11 cellular contexts compared by ENCODE assay signal in genomic region chr4:81314196-81314896, GRCh38.
DNase-seq lines count a peak whose midpoint lies in the region; ATAC-seq and TF ChIP-seq lines count a peak whose summit lies in the region.
"Had no signal": no experiment of that assay in that cellular context is flagged by ENCODE, and none has a peak within 500 bp of the region (broad histone marks: within the 10 kb centered on the region; RNA-seq: fewer than 3 reads in every experiment).

No MANE protein-coding gene starts in this region.

- H3K27ac ChIP-seq in A673 (ENCODE audit: low read depth, low read length, poor library complexity, severe bottlenecking) (no peak overlapping the region), Peyer's patch (peak overlapping the region in 3 of 4 donors; percentile 67 to 94 (median 87)), left ventricle myocardium inferior (replicated peaks) (no peak overlapping the region)

- H3K27me3 ChIP-seq in A673 (replicated peaks; ENCODE audit: insufficient read depth, low read depth, low read length, poor library complexity) (no peaks in the 10 kb centered on the region), Peyer's patch (no peaks in the 10 kb centered on the region), left ventricle myocardium inferior (ENCODE audit: low read depth) (no peaks in the 10 kb centered on the region)

- CTCF ChIA-PET in A673 (lab: Charles Lee), result no interaction called here

- no peak for ATAC-seq in GM18870 (IDR thresholded peaks at IDR 0.05; ENCODE audit: unreplicated experiment)

- DNase-seq in A673 (ENCODE audit: low spot score), result peak; percentile 44
- DNase-seq in HCEC 1CT, result peak; percentile 63
- peak in 2 of 3 donors; percentile 87 to 96 for DNase-seq in Peyer's patch
- DNase-seq in left ventricle myocardium inferior, result peak; percentile 27
- DNase-seq in HuH-7 (ENCODE audit: low spot score), result no peak
- DNase-seq in MV-4-11 (lab: John Stamatoyannopoulos, UW), result no peak
- DNase-seq in germinal center (ENCODE audit: low spot score), result no peak
- DNase-seq: CD4-positive, CD25-positive, alpha-beta regulatory T cell; effector CD8-positive, alpha-beta T cell had no signal

- BruUV-seq in A673 (replicated peaks; lab: Mats Ljungman, UMichigan), result no TSS peak

- intact Hi-C loops in A673 (cut with micrococcal nuclease; ENCODE audit: unreplicated experiment), result no loop called here
- intact Hi-C loops in left ventricle myocardium inferior (cut with micrococcal nuclease), result no loop called here

- peak; percentile 21 to 24 for TF ChIP-seq POLR2A in Peyer's patch (IDR thresholded peaks at IDR 0.05)

- H3K9me3 ChIP-seq in A673 (ENCODE audit: low read depth, low read length, poor library complexity, severe bottlenecking) (no peaks in the 10 kb centered on the region), Peyer's patch (no peaks in the 10 kb centered on the region), left ventricle myocardium inferior (replicated peaks) (peaks cover 17% of the 10 kb centered on the region)

- H3K4me1 ChIP-seq in A673 (ENCODE audit: insufficient read depth, low read length, poor library complexity, severe bottlenecking) (no peaks in the 10 kb centered on the region), Peyer's patch (peaks cover 0 to 13% (median 4%) of the 10 kb centered on the region in 4 donors), left ventricle myocardium inferior (peaks cover 15% of the 10 kb centered on the region)

- no peak overlapping the region for H3K4me3 ChIP-seq in A673 (ENCODE audit: low read depth, low read length, poor library complexity, severe bottlenecking)
- no peak overlapping the region for H3K4me3 ChIP-seq in Peyer's patch
- no peak overlapping the region for H3K4me3 ChIP-seq in left ventricle myocardium inferior
- H3K4me3 ChIP-seq: skin epidermis had no signal

- H3K36me3 ChIP-seq in A673 (ENCODE audit: insufficient read depth, low read length, poor library complexity, severe bottlenecking) (no peaks in the 10 kb centered on the region), Peyer's patch (no peaks in the 10 kb centered on the region), left ventricle myocardium inferior (no peaks in the 10 kb centered on the region)

- TF ChIP-seq CTCF in A673 (conservative IDR thresholded peaks at IDR 0.05; ENCODE audit: low read depth, low read length), result no peak
- peak in 1 of 6 experiments; percentile 2 for TF ChIP-seq CTCF in Peyer's patch (IDR thresholded peaks at IDR 0.05)
- no peak for TF ChIP-seq CTCF in left ventricle myocardium inferior (IDR thresholded peaks at IDR 0.05; ENCODE audit: borderline replicate concordance)

- POLR2A ChIA-PET in A673 (lab: Charles Lee; ENCODE audit: low non-redundant PET), result no interaction called here

Comparison
In these comparisons a context has a peak if more than half of its experiments do, and no peak if none do; other contexts are left out.
1. DNase-seq: peak in A673 (single experiment), HCEC 1CT (single experiment), Peyer's patch (2 of 3) and left ventricle myocardium inferior (single experiment); none in HuH-7 (single experiment), MV-4-11 (single experiment) and germinal center (single experiment).
2. H3K27ac ChIP-seq: peak in Peyer's patch (3 of 4); none in A673 (single experiment) and left ventricle myocardium inferior (single experiment).